In the genomic region with DNA sequence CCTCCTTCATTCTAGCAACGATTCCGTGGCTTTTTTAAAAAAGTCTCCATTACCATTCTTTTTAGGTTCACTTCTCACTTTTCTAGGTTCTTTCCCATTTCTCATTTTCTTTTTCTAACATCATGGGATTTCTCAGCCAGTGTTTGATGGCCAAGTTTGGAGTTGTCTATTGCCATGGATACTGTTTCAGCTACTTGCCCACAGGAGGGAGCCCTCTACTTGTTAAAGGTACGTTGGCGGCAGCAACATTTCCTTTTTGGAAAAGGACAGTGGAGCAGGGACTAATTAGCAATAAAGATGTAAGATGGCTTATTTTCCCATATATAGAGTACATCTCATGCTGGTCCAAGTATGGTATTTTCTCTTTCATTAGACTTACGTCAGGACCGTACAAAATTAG, we compare ENCODE assay signal across 9 cellular contexts.
A peak's percentile ranks its signal among the peaks of the same experiment; 100 is the strongest.
DNase-seq lines count a peak whose midpoint lies in the region; ATAC-seq and TF ChIP-seq lines count a peak whose summit lies in the region.
"Had no signal": no experiment of that assay in that cellular context is flagged by ENCODE, and none has a peak within 500 bp of the region (broad histone marks: within the 10 kb centered on the region; RNA-seq: fewer than 3 reads in every experiment).

No MANE protein-coding gene starts in this region.

- no peaks in the 10 kb centered on the region for H3K27me3 ChIP-seq in breast epithelium
- no peaks in the 10 kb centered on the region for H3K27me3 ChIP-seq in PC-3 (ENCODE audit: low read length)

- peaks cover 0 to 8% of the 10 kb centered on the region in 2 donors for H3K9me3 ChIP-seq in breast epithelium
- no peaks in the 10 kb centered on the region for H3K9me3 ChIP-seq in PC-3 (ENCODE audit: low read length)

- peak; percentile 61 for ATAC-seq in PC-3

- no peaks in the 10 kb centered on the region for H3K27me3 Mint-ChIP-seq in MCF 10A (ENCODE audit: insufficient read depth, unreplicated experiment)
- H3K27me3 Mint-ChIP-seq: CD4-positive, CD25-positive, alpha-beta regulatory T cell had no signal

- peak; percentile 76 for TF ChIP-seq CTCF in MCF 10A (IDR thresholded peaks at IDR 0.05; ENCODE audit: unreplicated experiment)
- TF ChIP-seq CTCF in breast epithelium (IDR thresholded peaks at IDR 0.05) = no peak
- peak; percentile 78 for TF ChIP-seq CTCF in PC-3 (conservative IDR thresholded peaks at IDR 0.05; ENCODE audit: low read depth, low read length)

- H3K4me1 Mint-ChIP-seq in MCF 10A (ENCODE audit: insufficient read depth, unreplicated experiment) = peaks cover 5% of the 10 kb centered on the region
- H3K4me1 Mint-ChIP-seq: CD4-positive, CD25-positive, alpha-beta regulatory T cell had no signal

- DNase-seq in MCF 10A (ENCODE audit: unreplicated experiment) = peak; percentile 61
- no peak for DNase-seq in breast epithelium (ENCODE audit: low spot score in 2 of 2)
- peak; percentile 52 for DNase-seq in PC-3
- DNase-seq in head of caudate nucleus = peak in 30 of 42 donors; percentile 9 to 67 (median 28)
- no peak for DNase-seq in NCI-H128 (lab: John Stamatoyannopoulos, UW; ENCODE audit: unreplicated experiment)
- DNase-seq in DMS153 (lab: John Stamatoyannopoulos, UW) = no peak
- DNase-seq in GOT3 (lab: John Stamatoyannopoulos, UW) = no peak
- DNase-seq in effector CD4-positive, alpha-beta T cell = no peak
- DNase-seq: CD4-positive, CD25-positive, alpha-beta regulatory T cell had no signal

- no peaks in the 10 kb centered on the region for H3F3A ChIP-seq in PC-3 (ENCODE audit: low read length, unreplicated experiment)

- H3K36me3 Mint-ChIP-seq in MCF 10A (ENCODE audit: insufficient read depth, unreplicated experiment) = no peaks in the 10 kb centered on the region
- H3K36me3 Mint-ChIP-seq: CD4-positive, CD25-positive, alpha-beta regulatory T cell had no signal

- no peaks in the 10 kb centered on the region for H3K9me2 ChIP-seq in PC-3 (replicated peaks; ENCODE audit: low read length)

- no peaks in the 10 kb centered on the region for H3K79me2 ChIP-seq in PC-3 (ENCODE audit: low read length)

- H2AFZ ChIP-seq in PC-3 (ENCODE audit: low read length) = no peak overlapping the region

- H4K20me1 ChIP-seq in PC-3 (ENCODE audit: low read length) = no peaks in the 10 kb centered on the region

- H3K4me3 ChIP-seq in breast epithelium (no peak overlapping the region), PC-3 (ENCODE audit: low read length) (no peak overlapping the region)

- no peak overlapping the region for H3K9ac ChIP-seq in PC-3 (ENCODE audit: low read length)

- intact Hi-C loops in MCF 10A (cut with micrococcal nuclease) = loop anchor here (1.0 to 5.0 kb wide), 2 partner anchors 1136 to 1969 kb away; no protein-coding TSS in a partner anchor
- intact Hi-C loops in breast epithelium (cut with DNase I; ENCODE audit: low total_unique reads) = no loop called here
- intact Hi-C loops in PC-3 (cut with micrococcal nuclease) = no loop called here
- intact Hi-C loops in head of caudate nucleus (cut with DNase I) = no loop called here

- CTCF ChIA-PET in MCF 10A (lab: Yijun Ruan, JAX) (interaction anchor here (0.5 to 0.6 kb wide), 3 partner anchors 420 to 1278 kb away, joined by 3 to 4 read pairs (median 3); no protein-coding TSS in a partner anchor), PC-3 (lab: Charles Lee) (no interaction called here)

- H3K36me3 ChIP-seq in breast epithelium = no peaks in the 10 kb centered on the region
- no peaks in the 10 kb centered on the region for H3K36me3 ChIP-seq in PC-3 (ENCODE audit: low read depth, low read length)

- no peaks in the 10 kb centered on the region for H3K9me3 Mint-ChIP-seq in MCF 10A (ENCODE audit: unreplicated experiment)

- H3K4me3 Mint-ChIP-seq in MCF 10A (ENCODE audit: unreplicated experiment) = no peak overlapping the region
- H3K4me3 Mint-ChIP-seq: CD4-positive, CD25-positive, alpha-beta regulatory T cell had no signal

- H3K27ac ChIP-seq in breast epithelium (no peak overlapping the region), PC-3 (ENCODE audit: low read length) (no peak overlapping the region)

- no peak overlapping the region for H3K4me2 ChIP-seq in PC-3 (ENCODE audit: low read length)

- H3K4me1 ChIP-seq in breast epithelium = no peaks in the 10 kb centered on the region
- H3K4me1 ChIP-seq in PC-3 (ENCODE audit: insufficient read depth, low read length) = no peaks in the 10 kb centered on the region

- no peak for TF ChIP-seq POLR2A in breast epithelium (IDR thresholded peaks at IDR 0.05)

- POLR2A ChIA-PET in MCF 10A (lab: Yijun Ruan, JAX) (no interaction called here), PC-3 (lab: Charles Lee; ENCODE audit: unreplicated experiment) (no interaction called here)

- BruUV-seq in MCF 10A (replicated peaks; lab: Mats Ljungman, UMichigan) (no TSS peak), PC-3 (replicated peaks; lab: Mats Ljungman, UMichigan) (no TSS peak)

- H3K27ac Mint-ChIP-seq in MCF 10A (ENCODE audit: low read depth, unreplicated experiment) = no peak overlapping the region
- H3K27ac Mint-ChIP-seq: CD4-positive, CD25-positive, alpha-beta regulatory T cell had no signal

Comparison
In these comparisons a context has a peak if more than half of its experiments do, and no peak if none do; other contexts are left out.
1. DNase-seq: peak in MCF 10A (single experiment), PC-3 (single experiment) and head of caudate nucleus (30 of 42); none in breast epithelium (0 of 2), NCI-H128 (single experiment), DMS153 (single experiment), GOT3 (single experiment) and effector CD4-positive, alpha-beta T cell (single experiment).
2. CTCF ChIP-seq: peak in MCF 10A (single experiment) and PC-3 (single experiment); none in breast epithelium (0 of 3).